Comparison of ENCODE assay signal across 8 cellular contexts in the genomic region with DNA sequence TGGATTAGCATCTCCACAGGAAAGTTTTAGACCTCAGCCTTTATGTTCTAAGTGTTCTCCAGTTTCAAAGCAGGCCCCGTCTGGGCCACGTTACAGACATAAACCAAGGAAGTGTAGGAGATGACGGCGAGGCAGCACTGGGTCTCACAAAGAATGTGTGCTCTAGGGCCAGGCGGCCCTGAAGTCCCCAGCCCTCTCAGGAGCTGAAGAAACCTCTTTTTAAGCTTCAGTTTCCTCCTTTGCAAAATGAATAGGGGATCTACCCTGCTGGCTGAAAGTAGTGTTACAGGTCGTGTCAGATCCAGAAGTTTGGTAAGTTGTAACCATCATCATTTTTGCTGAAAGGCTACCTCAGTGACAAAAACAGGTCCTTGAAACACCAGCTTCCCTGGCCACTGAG.
DNase-seq lines count a peak whose midpoint lies in the region; ATAC-seq, FAIRE-seq and TF ChIP-seq lines count a peak whose summit lies in the region.

No MANE protein-coding gene starts in this region.

- no peaks in the 10 kb centered on the region for H3K36me3 ChIP-seq in A673 (ENCODE audit: insufficient read depth, low read length, poor library complexity, severe bottlenecking)
- no peaks in the 10 kb centered on the region for H3K36me3 ChIP-seq in MM.1S (replicated peaks; ENCODE audit: insufficient read depth, low read length)
- no peaks in the 10 kb centered on the region for H3K36me3 ChIP-seq in small intestine (ENCODE audit: control insufficient read depth in 2 of 2, insufficient read depth in 2 of 2, low read length in 2 of 2)

- CTCF ChIA-PET in A673 (lab: Charles Lee) = no interaction called here

- H3K4me3 ChIP-seq in A673 (ENCODE audit: low read depth, low read length, poor library complexity, severe bottlenecking) (peak overlapping the region; percentile 8), MM.1S (ENCODE audit: low read length) (no peak overlapping the region), fibroblast of the aortic adventitia (ENCODE audit: low read depth, low read length) (no peak overlapping the region), small intestine (ENCODE audit: low read depth in 1 of 2, low read length in 2 of 2) (no peak overlapping the region)

- TF ChIP-seq CTCF in A673 (conservative IDR thresholded peaks at IDR 0.05; ENCODE audit: low read depth, low read length) (peak; percentile 45; the same call in 1 of the 2 replicates), MM.1S (IDR thresholded peaks at IDR 0.05; ENCODE audit: low read length) (peak; percentile 32), fibroblast of the aortic adventitia (IDR thresholded peaks at IDR 0.05; ENCODE audit: insufficient read depth, low read length) (peak; percentile 47)

- WGBS in small intestine, 3 donors = 65 to 82% (median 81%) methylated on average over 6 of the region's 6 CpGs

- H3K4me2 ChIP-seq in MM.1S (ENCODE audit: low read depth, low read length) = no peak overlapping the region

- BruUV-seq in A673 (replicated peaks; lab: Mats Ljungman, UMichigan) = no TSS peak

- peaks cover 99% of the 10 kb centered on the region for H3K79me2 ChIP-seq in MM.1S (ENCODE audit: low read length)

- H2AFZ ChIP-seq in MM.1S (ENCODE audit: low read length) = no peak overlapping the region

- no peak overlapping the region for H3K9ac ChIP-seq in MM.1S (ENCODE audit: low read length)

- ATAC-seq in GM18907 (IDR thresholded peaks at IDR 0.05; ENCODE audit: unreplicated experiment) (peak; percentile 76), GM19455 (IDR thresholded peaks at IDR 0.05; ENCODE audit: unreplicated experiment) (no peak)

- H3F3A ChIP-seq in MM.1S (ENCODE audit: insufficient read depth, low read length) = peaks cover 6% of the 10 kb centered on the region

- DNase-seq in A673 (ENCODE audit: low spot score) = peak; percentile 60
- peak; percentile 30 for DNase-seq in MM.1S
- DNase-seq in fibroblast of the aortic adventitia (ENCODE audit: low read depth) = no peak
- DNase-seq in small intestine = no peak
- DNase-seq in GM19238 (ENCODE audit: insufficient read length, low spot score) = no peak
- no peak for DNase-seq in C1 segment of cervical spinal cord (lab: John Stamatoyannopoulos, UW)

- intact Hi-C loops in A673 (cut with micrococcal nuclease; ENCODE audit: unreplicated experiment) = loop anchor here (2.0 to 5.0 kb wide), 2 partner anchors 16 to 82 kb away; a partner anchor contains a TSS

- FAIRE-seq in small intestine (lab: Jason Lieb, UNC) = no peak

- H3K9me2 ChIP-seq in MM.1S (replicated peaks; ENCODE audit: insufficient read depth, low read length) = no peaks in the 10 kb centered on the region

- H3K4me1 ChIP-seq in A673 (ENCODE audit: insufficient read depth, low read length, poor library complexity, severe bottlenecking) = peaks cover 55% of the 10 kb centered on the region
- peaks cover 22% of the 10 kb centered on the region for H3K4me1 ChIP-seq in MM.1S (ENCODE audit: low read length)
- H3K4me1 ChIP-seq in small intestine (ENCODE audit: control insufficient read depth in 2 of 2, insufficient read depth in 1 of 2, low read depth in 1 of 2, low read length in 1 of 2) = peaks cover 0 to 17% of the 10 kb centered on the region in 2 donors

- no peaks in the 10 kb centered on the region for H3K9me3 ChIP-seq in A673 (ENCODE audit: low read depth, low read length, poor library complexity, severe bottlenecking)
- no peaks in the 10 kb centered on the region for H3K9me3 ChIP-seq in MM.1S (replicated peaks; ENCODE audit: insufficient read depth, low read length)
- H3K9me3 ChIP-seq in small intestine (ENCODE audit: control insufficient read depth, low read depth) = no peaks in the 10 kb centered on the region

- H3K27ac ChIP-seq in A673 (ENCODE audit: low read depth, low read length, poor library complexity, severe bottlenecking) (peak overlapping the region; percentile 59), MM.1S (ENCODE audit: low read length) (no peak overlapping the region), small intestine (ENCODE audit: low read depth in 1 of 2, low read length in 1 of 2) (peak overlapping the region in 1 of 2 donors; percentile 63)

- POLR2A ChIA-PET in A673 (lab: Charles Lee; ENCODE audit: low non-redundant PET) = no interaction called here

- H3K27me3 ChIP-seq in A673 (replicated peaks; ENCODE audit: insufficient read depth, low read depth, low read length, poor library complexity) (no peaks in the 10 kb centered on the region), MM.1S (replicated peaks; ENCODE audit: insufficient read depth, low read length) (no peaks in the 10 kb centered on the region), small intestine (ENCODE audit: control insufficient read depth in 2 of 2, insufficient read depth in 2 of 2, low read length in 2 of 2) (no peaks in the 10 kb centered on the region)

- H4K20me1 ChIP-seq in MM.1S (ENCODE audit: insufficient read depth, low read length) = peaks cover 12% of the 10 kb centered on the region

Comparison
In these comparisons a context has a peak if more than half of its experiments do, and no peak if none do; other contexts are left out.
1. DNase-seq: peak in A673 (single experiment) and MM.1S (single experiment); none in fibroblast of the aortic adventitia (single experiment), small intestine (single experiment), GM19238 (single experiment) and C1 segment of cervical spinal cord (0 of 14).
2. Peak in every context shown above with its lines, with median percentiles within 50 percentile points of each other: CTCF ChIP-seq.